ENCODE assay signal across 24 cellular contexts in genomic region chr1:153687346-153687745, GRCh38. TPM values are rescaled to one million over a fixed set of nuclear protein-coding genes. Genes with fewer than 3 reads are reported as not detected.
DNase-seq lines count a peak whose midpoint lies in the region; ATAC-seq, FAIRE-seq and TF ChIP-seq lines count a peak whose summit lies in the region.
"Had no signal": no experiment of that assay in that cellular context is flagged by ENCODE, and none has a peak within 500 bp of the region (broad histone marks: within the 10 kb centered on the region; RNA-seq: fewer than 3 reads in every experiment).

No MANE protein-coding gene starts in this region.

- no peak overlapping the region for H2AFZ ChIP-seq in HepG2 (ENCODE audit: low read length)
- H2AFZ ChIP-seq in MM.1S (ENCODE audit: low read length), result peak overlapping the region; percentile 24; the same call in 1 of the 2 replicates
- H2AFZ ChIP-seq: GM23338 had no signal

- H4K20me1 ChIP-seq in HepG2 (ENCODE audit: insufficient read depth, low read length) (no peaks in the 10 kb centered on the region), MM.1S (ENCODE audit: insufficient read depth, low read length) (no peaks in the 10 kb centered on the region)

- ATAC-seq in HepG2 (no peak), right lobe of liver (no peak), lower lobe of right lung (no peak), HG03354 (IDR thresholded peaks at IDR 0.05; ENCODE audit: poor library complexity, severe bottlenecking, unreplicated experiment) (no peak)
- no peak for ATAC-seq in stimulated activated naive CD8-positive, alpha-beta T cell treated with anti-CD3 and anti-CD28 coated beads, Interleukin-15, Interleukin-2, amounts not matched to agents 100 U/mL and 50 U/mL, for 24 hours
- ATAC-seq: A549; CD8-positive, alpha-beta T cell; GM12878; GM23338 had no signal

- intact Hi-C loops in HepG2 (cut with micrococcal nuclease; ENCODE audit: unreplicated experiment), result no loop called here
- intact Hi-C loops in right lobe of liver (cut with DNase I), result loop anchor here in 1 of 2 donors (10.0 kb wide), 1 partner anchor 67 kb away; no protein-coding TSS in a partner anchor
- intact Hi-C loops in lower lobe of right lung (cut with DNase I), result no loop called here

- no peak for TF ChIP-seq EP300 in HepG2 (IDR thresholded peaks at IDR 0.05; ENCODE audit: low read depth in 2 of 2, low read length in 2 of 2)
- no peak for TF ChIP-seq EP300 in HepG2 (CRISPR knock-in tag; IDR thresholded peaks at IDR 0.05; ENCODE audit: borderline replicate concordance)

- H3K4me1 ChIP-seq in HepG2 (ENCODE audit: insufficient read depth, low read length) (peaks cover 16% of the 10 kb centered on the region; the same call in 1 of the 2 replicates), right lobe of liver (no peaks in the 10 kb centered on the region), MM.1S (ENCODE audit: low read length) (no peaks in the 10 kb centered on the region), lower lobe of right lung (no peaks in the 10 kb centered on the region)

- no peaks in the 10 kb centered on the region for H3F3A ChIP-seq in MM.1S (ENCODE audit: insufficient read depth, low read length)

- peaks cover 11 to 67% of the 10 kb centered on the region in 2 experiments; a peak in 4 of 5 replicates for H3K27me3 ChIP-seq in HepG2 (ENCODE audit: control insufficient read depth in 1 of 2, insufficient read depth in 2 of 2, low read length in 2 of 2)
- no peaks in the 10 kb centered on the region for H3K27me3 ChIP-seq in right lobe of liver
- H3K27me3 ChIP-seq in MM.1S (replicated peaks; ENCODE audit: insufficient read depth, low read length), result peaks cover 25% of the 10 kb centered on the region
- no peaks in the 10 kb centered on the region for H3K27me3 ChIP-seq in lower lobe of right lung (ENCODE audit: low read depth)

- H3K36me3 ChIP-seq in HepG2 (replicated peaks in 1 of 2; ENCODE audit: control insufficient read depth in 1 of 2, insufficient read depth in 2 of 2, low read length in 2 of 2) (no peaks in the 10 kb centered on the region), right lobe of liver (no peaks in the 10 kb centered on the region), MM.1S (replicated peaks; ENCODE audit: insufficient read depth, low read length) (no peaks in the 10 kb centered on the region), lower lobe of right lung (peaks cover 63% of the 10 kb centered on the region)

- H3K4me3 ChIP-seq in HepG2 (replicated peaks in 1 of 3; ENCODE audit: insufficient read depth in 1 of 3, low read depth in 2 of 3, low read length in 3 of 3) (no peak overlapping the region), right lobe of liver (no peak overlapping the region), MM.1S (ENCODE audit: low read length) (no peak overlapping the region), lower lobe of right lung (no peak overlapping the region)
- H3K4me3 ChIP-seq: A549, GM12878, GM23338 had no signal

- H3K4me2 ChIP-seq in HepG2 (ENCODE audit: low read depth, low read length) (no peak overlapping the region), MM.1S (ENCODE audit: low read depth, low read length) (no peak overlapping the region)
- H3K4me2 ChIP-seq: A549, GM23338 had no signal

- TF ChIP-seq RAD21 in HepG2 (CRISPR knock-in tag; IDR thresholded peaks at IDR 0.05), result no peak

- in situ Hi-C loops in HepG2 (cut with HindIII; ENCODE audit: extremely low pct_ligation_motif_present, low pct_unique_long_range_greater_than_20kb), result loop anchor here (10.0 kb wide), 1 partner anchor 297 kb away; the partner anchor contains the start of gene RAB13

- H3K9me2 ChIP-seq in MM.1S (replicated peaks; ENCODE audit: insufficient read depth, low read length), result no peaks in the 10 kb centered on the region

- POLR2A ChIA-PET in HepG2 (lab: Yijun Ruan, JAX), result no interaction called here

- CTCF ChIA-PET in HepG2 (lab: Yijun Ruan, JAX; ENCODE audit: low intra/inter-chr PET ratio, low total read pairs), result no interaction called here

- TF ChIP-seq CTCF in HepG2 (CRISPR knock-in tag; IDR thresholded peaks at IDR 0.05), result no peak
- no peak for TF ChIP-seq CTCF in right lobe of liver (IDR thresholded peaks at IDR 0.05)
- no peak for TF ChIP-seq CTCF in MM.1S (IDR thresholded peaks at IDR 0.05; ENCODE audit: low read length)
- TF ChIP-seq CTCF in lower lobe of right lung (IDR thresholded peaks at IDR 0.05), result no peak

- TF ChIP-seq POLR2A in HepG2 (IDR thresholded peaks at IDR 0.05; ENCODE audit: insufficient read depth in 1 of 2, low read depth in 2 of 2, low read length in 2 of 2) (no peak), right lobe of liver (IDR thresholded peaks at IDR 0.05) (no peak)

- no peak overlapping the region for H3K9ac ChIP-seq in HepG2 (ENCODE audit: insufficient read depth, low read depth, low read length)
- no peak overlapping the region for H3K9ac ChIP-seq in MM.1S (ENCODE audit: low read length)

- FAIRE-seq in HepG2 (lab: Jason Lieb, UNC), result no peak
- FAIRE-seq: A549, GM12878, GM18507, H54 had no signal

- H3K79me2 ChIP-seq in HepG2 (ENCODE audit: insufficient read depth, low read length) (no peaks in the 10 kb centered on the region), MM.1S (ENCODE audit: low read length) (no peaks in the 10 kb centered on the region)

- H3K9me3 ChIP-seq in HepG2 (ENCODE audit: low read length), result no peaks in the 10 kb centered on the region
- no peaks in the 10 kb centered on the region for H3K9me3 ChIP-seq in right lobe of liver
- H3K9me3 ChIP-seq in MM.1S (replicated peaks; ENCODE audit: insufficient read depth, low read length), result no peaks in the 10 kb centered on the region
- no peaks in the 10 kb centered on the region for H3K9me3 ChIP-seq in lower lobe of right lung
- H3K9me3 ChIP-seq: A549 had no signal

- H3K27ac ChIP-seq in HepG2 (ENCODE audit: extremely low read length, insufficient read depth, low read length), result no peak overlapping the region
- no peak overlapping the region for H3K27ac ChIP-seq in right lobe of liver
- H3K27ac ChIP-seq in MM.1S (ENCODE audit: low read length), result no peak overlapping the region
- no peak overlapping the region for H3K27ac ChIP-seq in lower lobe of right lung
- H3K27ac ChIP-seq: 22Rv1, A549, HL-60 had no signal

- no TSS peak for BruUV-seq in HepG2 (replicated peaks; lab: Mats Ljungman, UMichigan)

- DNase-seq in HepG2 (ENCODE audit: low spot score) (no peak), right lobe of liver (no peak), MM.1S (no peak), lower lobe of right lung (peak; percentile 30), NCI-H526 (lab: John Stamatoyannopoulos, UW) (no peak)
- DNase-seq in stimulated activated naive CD8-positive, alpha-beta T cell treated with anti-CD3 and anti-CD28 coated beads, Interleukin-15, Interleukin-2, amounts not matched to agents 100 U/mL and 50 U/mL, for 24 hours, result no peak
- DNase-seq: AML-193; Calu3; CD8-positive, alpha-beta T cell; DMS 273 treated with DMSO at 0.1 percent for 48 hours; DMS53; DND-41; EL; HCEC 1CT had no signal

- 14% methylated on average over 9 of the region's 9 CpGs for WGBS in HepG2 (ENCODE audit: low lambda C conversion rate)
- 90% methylated on average over 2 of the region's 9 CpGs for WGBS in right lobe of liver (ENCODE audit: insufficient coverage, low coverage, low lambda C conversion rate, missing lambda C conversion rate)

RNA-seq across cellular contexts. Expression of gene NPR1, which starts 8.9 kb away (rescaled TPM):
- total RNA-seq in HepG2 (2016; rRNA removed; fragmentation: Illumina TruSeq; extraction: Trizol) (not detected in 2 replicates), right lobe of liver (10 to 100 TPM in 1 of 6 experiments, 1 to 10 TPM in 5; 5.0 to 14.4 (median 5.7) TPM), lower lobe of right lung (58.8 TPM)
- not detected in 2 replicates for total RNA-seq in HepG2 (2016; cell fraction: cytosol; rRNA removed; fragmentation: Illumina TruSeq; extraction: Trizol; ENCODE audit: low read depth)
- total RNA-seq in HepG2 (2016; cell fraction: insoluble cytoplasmic fraction; rRNA removed; fragmentation: Illumina TruSeq; extraction: Trizol), result not detected in 2 replicates
- total RNA-seq in HepG2 (2016; cell fraction: membrane; rRNA removed; fragmentation: Illumina TruSeq; extraction: Trizol), result not detected in 2 replicates
- total RNA-seq in HepG2 (2016; cell fraction: nucleus; rRNA removed; fragmentation: Illumina TruSeq; extraction: Trizol), result not detected in 2 replicates
- polyA plus RNA-seq in HepG2 (2011; rRNA removed), result not detected in 2 replicates
- polyA plus RNA-seq in HepG2 (2011; cell fraction: cytosol; rRNA removed), result 0.07 TPM in 1 of 2 replicates, not detected in the other
- not detected in 2 replicates for polyA plus RNA-seq in HepG2 (2011; cell fraction: nucleus; rRNA removed)
- not detected in 2 replicates for polyA plus RNA-seq in HepG2 (2012)
- polyA plus RNA-seq in HepG2 (2016; cell fraction: cytosol; fragmentation: Illumina TruSeq; extraction: Trizol; ENCODE audit: low read depth), result not detected in 2 replicates
- polyA plus RNA-seq in HepG2 (2016; cell fraction: insoluble cytoplasmic fraction; fragmentation: Illumina TruSeq; extraction: Trizol; ENCODE audit: low read depth), result not detected in 2 replicates
- not detected in 2 replicates for polyA plus RNA-seq in HepG2 (2016; cell fraction: membrane; fragmentation: Illumina TruSeq; extraction: Trizol; ENCODE audit: low read depth)
- not detected in 2 replicates for polyA plus RNA-seq in HepG2 (2016; cell fraction: nucleus; fragmentation: Illumina TruSeq; extraction: Trizol; ENCODE audit: insufficient read depth, low read depth)
- polyA minus RNA-seq in HepG2 (2011; rRNA and poly(A)+ RNA removed; ENCODE audit: low replicate concordance), result 106 TPM in 1 of 2 replicates, not detected in the other
- polyA minus RNA-seq in HepG2 (2011; cell fraction: cytosol; rRNA and poly(A)+ RNA removed), result 0.10 and 0.26 TPM in 2 replicates
- polyA minus RNA-seq in HepG2 (2011; cell fraction: nucleus; rRNA and poly(A)+ RNA removed), result 0.13 TPM in 1 of 2 replicates, not detected in the other
- total RNA-seq: Calu3; CD8-positive, alpha-beta T cell; G401 had no signal
- polyA plus RNA-seq: IgD-negative memory B cell had no signal

RNA-seq across cellular contexts. Expression of gene ILF2, which starts 16.6 kb away (rescaled TPM):
- 366 and 491 TPM in 2 replicates for total RNA-seq in HepG2 (2016; rRNA removed; fragmentation: Illumina TruSeq; extraction: Trizol)
- total RNA-seq in HepG2 (2016; cell fraction: cytosol; rRNA removed; fragmentation: Illumina TruSeq; extraction: Trizol; ENCODE audit: low read depth), result 146 and 174 TPM in 2 replicates
- total RNA-seq in HepG2 (2016; cell fraction: insoluble cytoplasmic fraction; rRNA removed; fragmentation: Illumina TruSeq; extraction: Trizol), result 359 and 502 TPM in 2 replicates
- total RNA-seq in HepG2 (2016; cell fraction: membrane; rRNA removed; fragmentation: Illumina TruSeq; extraction: Trizol), result 204 and 223 TPM in 2 replicates
- 153 and 156 TPM in 2 replicates for total RNA-seq in HepG2 (2016; cell fraction: nucleus; rRNA removed; fragmentation: Illumina TruSeq; extraction: Trizol)
- 206 and 292 TPM in 2 replicates for polyA plus RNA-seq in HepG2 (2011; rRNA removed)
- 210 and 226 TPM in 2 replicates for polyA plus RNA-seq in HepG2 (2011; cell fraction: cytosol; rRNA removed)
- polyA plus RNA-seq in HepG2 (2011; cell fraction: nucleus; rRNA removed), result 112 and 130 TPM in 2 replicates
- 167 and 197 TPM in 2 replicates for polyA plus RNA-seq in HepG2 (2012)
- 110 and 126 TPM in 2 replicates for polyA plus RNA-seq in HepG2 (2016; cell fraction: cytosol; fragmentation: Illumina TruSeq; extraction: Trizol; ENCODE audit: low read depth)
- polyA plus RNA-seq in HepG2 (2016; cell fraction: insoluble cytoplasmic fraction; fragmentation: Illumina TruSeq; extraction: Trizol; ENCODE audit: low read depth), result 421 and 450 TPM in 2 replicates
- 135 and 147 TPM in 2 replicates for polyA plus RNA-seq in HepG2 (2016; cell fraction: membrane; fragmentation: Illumina TruSeq; extraction: Trizol; ENCODE audit: low read depth)
- polyA plus RNA-seq in HepG2 (2016; cell fraction: nucleus; fragmentation: Illumina TruSeq; extraction: Trizol; ENCODE audit: insufficient read depth, low read depth), result 209 and 219 TPM in 2 replicates
- polyA minus RNA-seq in HepG2 (2011; rRNA and poly(A)+ RNA removed; ENCODE audit: low replicate concordance), result 261 and 433 TPM in 2 replicates
- polyA minus RNA-seq in HepG2 (2011; cell fraction: cytosol; rRNA and poly(A)+ RNA removed), result 119 and 120 TPM in 2 replicates
- polyA minus RNA-seq in HepG2 (2011; cell fraction: nucleus; rRNA and poly(A)+ RNA removed), result 73.5 and 81.7 TPM in 2 replicates
- 10 to 100 TPM; 30.2 to 55.9 (median 38.7) TPM for total RNA-seq in right lobe of liver
- 83.2 TPM for total RNA-seq in lower lobe of right lung

RNA-seq across cellular contexts. Expression of gene SNAPIN, which starts 28.8 kb away (rescaled TPM):
- total RNA-seq in HepG2 (2016; rRNA removed; fragmentation: Illumina TruSeq; extraction: Trizol) (25.7 and 34.3 TPM in 2 replicates), right lobe of liver (10 to 100 TPM; 14.6 to 33.2 (median 18.0) TPM), lower lobe of right lung (40.2 TPM)
- total RNA-seq in HepG2 (2016; cell fraction: cytosol; rRNA removed; fragmentation: Illumina TruSeq; extraction: Trizol; ENCODE audit: low read depth), result 17.2 and 21.6 TPM in 2 replicates
- total RNA-seq in HepG2 (2016; cell fraction: insoluble cytoplasmic fraction; rRNA removed; fragmentation: Illumina TruSeq; extraction: Trizol), result 28.1 and 34.1 TPM in 2 replicates
- 27.9 and 30.7 TPM in 2 replicates for total RNA-seq in HepG2 (2016; cell fraction: membrane; rRNA removed; fragmentation: Illumina TruSeq; extraction: Trizol)
- 11.1 and 12.2 TPM in 2 replicates for total RNA-seq in HepG2 (2016; cell fraction: nucleus; rRNA removed; fragmentation: Illumina TruSeq; extraction: Trizol)
- 21.7 and 23.9 TPM in 2 replicates for polyA plus RNA-seq in HepG2 (2011; rRNA removed)
- 23.2 and 25.5 TPM in 2 replicates for polyA plus RNA-seq in HepG2 (2011; cell fraction: cytosol; rRNA removed)
- 11.8 and 17.6 TPM in 2 replicates for polyA plus RNA-seq in HepG2 (2011; cell fraction: nucleus; rRNA removed)
- polyA plus RNA-seq in HepG2 (2012), result 11.7 and 15.3 TPM in 2 replicates
- polyA plus RNA-seq in HepG2 (2016; cell fraction: cytosol; fragmentation: Illumina TruSeq; extraction: Trizol; ENCODE audit: low read depth), result 20.4 and 22.1 TPM in 2 replicates
- polyA plus RNA-seq in HepG2 (2016; cell fraction: insoluble cytoplasmic fraction; fragmentation: Illumina TruSeq; extraction: Trizol; ENCODE audit: low read depth), result 31.0 and 31.2 TPM in 2 replicates
- polyA plus RNA-seq in HepG2 (2016; cell fraction: membrane; fragmentation: Illumina TruSeq; extraction: Trizol; ENCODE audit: low read depth), result 23.6 and 28.1 TPM in 2 replicates
- 20.7 and 21.7 TPM in 2 replicates for polyA plus RNA-seq in HepG2 (2016; cell fraction: nucleus; fragmentation: Illumina TruSeq; extraction: Trizol; ENCODE audit: insufficient read depth, low read depth)
- polyA minus RNA-seq in HepG2 (2011; rRNA and poly(A)+ RNA removed; ENCODE audit: low replicate concordance), result 7.3 and 37.6 TPM in 2 replicates
- polyA minus RNA-seq in HepG2 (2011; cell fraction: cytosol; rRNA and poly(A)+ RNA removed), result 7.2 and 8.8 TPM in 2 replicates
- polyA minus RNA-seq in HepG2 (2011; cell fraction: nucleus; rRNA and poly(A)+ RNA removed), result 4.5 and 9.3 TPM in 2 replicates

RNA-seq across cellular contexts. Expression of gene INTS3, which starts 40.5 kb away (rescaled TPM):
- 14.7 and 17.2 TPM in 2 replicates for total RNA-seq in HepG2 (2016; rRNA removed; fragmentation: Illumina TruSeq; extraction: Trizol)
- 6.7 TPM in 2 replicates for total RNA-seq in HepG2 (2016; cell fraction: cytosol; rRNA removed; fragmentation: Illumina TruSeq; extraction: Trizol; ENCODE audit: low read depth)
- 12.6 and 16.4 TPM in 2 replicates for total RNA-seq in HepG2 (2016; cell fraction: insoluble cytoplasmic fraction; rRNA removed; fragmentation: Illumina TruSeq; extraction: Trizol)
- 7.1 and 7.2 TPM in 2 replicates for total RNA-seq in HepG2 (2016; cell fraction: membrane; rRNA removed; fragmentation: Illumina TruSeq; extraction: Trizol)
- total RNA-seq in HepG2 (2016; cell fraction: nucleus; rRNA removed; fragmentation: Illumina TruSeq; extraction: Trizol), result 23.2 and 23.6 TPM in 2 replicates
- polyA plus RNA-seq in HepG2 (2011; rRNA removed), result 27.2 and 28.2 TPM in 2 replicates
- polyA plus RNA-seq in HepG2 (2011; cell fraction: cytosol; rRNA removed), result 8.2 TPM in 2 replicates
- polyA plus RNA-seq in HepG2 (2011; cell fraction: nucleus; rRNA removed), result 142 and 147 TPM in 2 replicates
- 16.7 and 18.0 TPM in 2 replicates for polyA plus RNA-seq in HepG2 (2012)
- 1.3 and 1.4 TPM in 2 replicates for polyA plus RNA-seq in HepG2 (2016; cell fraction: cytosol; fragmentation: Illumina TruSeq; extraction: Trizol; ENCODE audit: low read depth)
- polyA plus RNA-seq in HepG2 (2016; cell fraction: insoluble cytoplasmic fraction; fragmentation: Illumina TruSeq; extraction: Trizol; ENCODE audit: low read depth), result 12.9 and 15.4 TPM in 2 replicates
- 2.8 and 3.9 TPM in 2 replicates for polyA plus RNA-seq in HepG2 (2016; cell fraction: membrane; fragmentation: Illumina TruSeq; extraction: Trizol; ENCODE audit: low read depth)
- polyA plus RNA-seq in HepG2 (2016; cell fraction: nucleus; fragmentation: Illumina TruSeq; extraction: Trizol; ENCODE audit: insufficient read depth, low read depth), result 58.6 and 63.7 TPM in 2 replicates
- 33.3 and 85.9 TPM in 2 replicates for polyA minus RNA-seq in HepG2 (2011; rRNA and poly(A)+ RNA removed; ENCODE audit: low replicate concordance)
- 9.0 and 10.7 TPM in 2 replicates for polyA minus RNA-seq in HepG2 (2011; cell fraction: cytosol; rRNA and poly(A)+ RNA removed)
- 39.5 and 49.7 TPM in 2 replicates for polyA minus RNA-seq in HepG2 (2011; cell fraction: nucleus; rRNA and poly(A)+ RNA removed)
- 10 to 100 TPM; 16.5 to 29.1 (median 22.6) TPM for total RNA-seq in right lobe of liver
- 77.3 TPM for total RNA-seq in lower lobe of right lung

RNA-seq across cellular contexts. Expression of gene CHTOP, which starts 53.5 kb away (rescaled TPM):
- total RNA-seq in HepG2 (2016; rRNA removed; fragmentation: Illumina TruSeq; extraction: Trizol), result 35.4 and 38.0 TPM in 2 replicates
- total RNA-seq in HepG2 (2016; cell fraction: cytosol; rRNA removed; fragmentation: Illumina TruSeq; extraction: Trizol; ENCODE audit: low read depth), result 14.3 and 17.0 TPM in 2 replicates
- total RNA-seq in HepG2 (2016; cell fraction: insoluble cytoplasmic fraction; rRNA removed; fragmentation: Illumina TruSeq; extraction: Trizol), result 34.0 and 41.6 TPM in 2 replicates
- total RNA-seq in HepG2 (2016; cell fraction: membrane; rRNA removed; fragmentation: Illumina TruSeq; extraction: Trizol), result 24.6 and 26.6 TPM in 2 replicates
- total RNA-seq in HepG2 (2016; cell fraction: nucleus; rRNA removed; fragmentation: Illumina TruSeq; extraction: Trizol), result 60.5 and 67.4 TPM in 2 replicates
- polyA plus RNA-seq in HepG2 (2011; rRNA removed), result 47.1 and 51.9 TPM in 2 replicates
- 33.6 and 37.2 TPM in 2 replicates for polyA plus RNA-seq in HepG2 (2011; cell fraction: cytosol; rRNA removed)
- polyA plus RNA-seq in HepG2 (2011; cell fraction: nucleus; rRNA removed), result 57.8 and 64.5 TPM in 2 replicates
- polyA plus RNA-seq in HepG2 (2012), result 40.9 and 49.6 TPM in 2 replicates
- polyA plus RNA-seq in HepG2 (2016; cell fraction: cytosol; fragmentation: Illumina TruSeq; extraction: Trizol; ENCODE audit: low read depth), result 11.0 and 11.5 TPM in 2 replicates
- polyA plus RNA-seq in HepG2 (2016; cell fraction: insoluble cytoplasmic fraction; fragmentation: Illumina TruSeq; extraction: Trizol; ENCODE audit: low read depth), result 59.9 and 65.3 TPM in 2 replicates
- 17.8 and 18.3 TPM in 2 replicates for polyA plus RNA-seq in HepG2 (2016; cell fraction: membrane; fragmentation: Illumina TruSeq; extraction: Trizol; ENCODE audit: low read depth)
- 108 TPM in 2 replicates for polyA plus RNA-seq in HepG2 (2016; cell fraction: nucleus; fragmentation: Illumina TruSeq; extraction: Trizol; ENCODE audit: insufficient read depth, low read depth)
- polyA minus RNA-seq in HepG2 (2011; rRNA and poly(A)+ RNA removed; ENCODE audit: low replicate concordance), result 34.2 and 56.3 TPM in 2 replicates
- 16.0 and 16.8 TPM in 2 replicates for polyA minus RNA-seq in HepG2 (2011; cell fraction: cytosol; rRNA and poly(A)+ RNA removed)
- 134 and 152 TPM in 2 replicates for polyA minus RNA-seq in HepG2 (2011; cell fraction: nucleus; rRNA and poly(A)+ RNA removed)
- total RNA-seq in right lobe of liver, result 10 to 100 TPM; 21.9 to 29.7 (median 26.0) TPM
- 72.2 TPM for total RNA-seq in lower lobe of right lung
